In genomic region chr1:93001893-93002292, GRCh38 we compare ENCODE assay signal across 19 cellular contexts. TPM values are rescaled to one million over a fixed set of nuclear protein-coding genes. Genes with fewer than 3 reads are reported as not detected.
DNase-seq lines count a peak whose midpoint lies in the region; ATAC-seq, FAIRE-seq and TF ChIP-seq lines count a peak whose summit lies in the region.
"Had no signal": no experiment of that assay in that cellular context is flagged by ENCODE, and none has a peak within 500 bp of the region (broad histone marks: within the 10 kb centered on the region; RNA-seq: fewer than 3 reads in every experiment).

No MANE protein-coding gene starts in this region.

- H2BK5ac ChIP-seq in trophoblast cell (ENCODE audit: low read depth, low read length, poor library complexity), result peak overlapping the region; percentile 81

- no peak overlapping the region for H4K12ac ChIP-seq in trophoblast cell (ENCODE audit: low read depth, low read length)

- BruUV-seq in HCT116 (replicated peaks; lab: Mats Ljungman, UMichigan) (no TSS peak), K562 (replicated peaks; lab: Mats Ljungman, UMichigan) (no TSS peak)

- TF ChIP-seq CTCF in HCT116 (IDR thresholded peaks at IDR 0.05 in 2 of 3, conservative IDR thresholded peaks at IDR 0.05 in 1 of 3; ENCODE audit: borderline replicate concordance in 1 of 3, insufficient read depth in 1 of 3, low read depth in 2 of 3, low read length in 2 of 3), result no peak
- TF ChIP-seq CTCF in K562 (IDR thresholded peaks at IDR 0.05 in 2 of 3, conservative IDR thresholded peaks at IDR 0.05 in 1 of 3; ENCODE audit: insufficient read depth in 2 of 3, low read depth in 1 of 3, low read length in 3 of 3), result peak; percentile 35 to 46 (median 37); a peak in 3 of 6 replicates

- H3K27me3 ChIP-seq in HCT116 (ENCODE audit: insufficient read depth, low read length), result 0 out of 2 replicates have a peak, but pooled peaks cover 4% of the 10 kb centered on the region
- no peaks in the 10 kb centered on the region for H3K27me3 ChIP-seq in K562 (ENCODE audit: control insufficient read depth in 2 of 2, insufficient read depth in 2 of 2, low read length in 2 of 2)
- H3K27me3 ChIP-seq in trophoblast cell (ENCODE audit: insufficient read depth, low read length), result no peaks in the 10 kb centered on the region
- H3K27me3 ChIP-seq: BLaER1 treated with 17β-estradiol and CSF1 and Interleukin-3, amounts not matched to agents 10 nM and 100 nM had no signal

- peaks cover 4 to 11% of the 10 kb centered on the region in 2 experiments; a peak in 3 of 4 replicates for H3K4me1 ChIP-seq in HCT116 (ENCODE audit: control insufficient read depth in 1 of 2, insufficient read depth in 2 of 2, low read length in 2 of 2)
- no peaks in the 10 kb centered on the region for H3K4me1 ChIP-seq in K562 (replicated peaks in 1 of 2; ENCODE audit: control insufficient read depth in 2 of 2, insufficient read depth in 2 of 2, low read length in 2 of 2)
- H3K4me1 ChIP-seq in trophoblast cell (ENCODE audit: control insufficient read depth in 1 of 2, insufficient read depth in 2 of 2, low read length in 2 of 2), result peaks cover 6 to 11% of the 10 kb centered on the region in 2 experiments

- DNase-seq in HCT116 (ENCODE audit: low read depth, low spot score), result no peak
- DNase-seq in M059J (ENCODE audit: low read depth), result peak; percentile 41
- no peak for DNase-seq in K562 (ENCODE audit: extremely low read depth in 1 of 4, low spot score in 3 of 4)
- DNase-seq in trophoblast cell, result no peak
- no peak for DNase-seq in GM19239 (ENCODE audit: insufficient read length, low spot score)
- no peak for DNase-seq in RKO (ENCODE audit: low spot score)
- DNase-seq in kidney glomerular epithelial cell (lab: John Stamatoyannopoulos, UW), result no peak
- DNase-seq: Calu3; CD8-positive, alpha-beta T cell; DMS79; HFFc6; NCI-H1105; NCI-H2081; NCI-H446 treated with DMSO at 0.1 percent for 48 hours; NCI-H69; RPMI8226; SIG-M5 had no signal

- H2BK120ac ChIP-seq in trophoblast cell (ENCODE audit: insufficient read depth, low read length, poor library complexity), result peak overlapping the region; percentile 87

- RAD21 ChIA-PET in HCT116 (lab: Charles Lee; ENCODE audit: low non-redundant PET in 1 of 2, low total read pairs in 2 of 2, uncharacterized antibody in 2 of 2, unreplicated experiment in 2 of 2), result no interaction called here

- H4K20me1 ChIP-seq in HCT116 (ENCODE audit: insufficient read depth) (no peaks in the 10 kb centered on the region), K562 (replicated peaks; ENCODE audit: control insufficient read depth, insufficient read depth, low read length) (no peaks in the 10 kb centered on the region)
- H4K20me1 ChIP-seq: BLaER1 treated with 17β-estradiol and CSF1 and Interleukin-3, amounts not matched to agents 10 nM and 100 nM had no signal

- TF ChIP-seq EP300 in K562 (IDR thresholded peaks at IDR 0.05; ENCODE audit: low read length), result no peak

- H3K36me3 ChIP-seq in HCT116 (ENCODE audit: control insufficient read depth in 1 of 2, insufficient read depth in 2 of 2, low read length in 2 of 2), result no peaks in the 10 kb centered on the region
- H3K36me3 ChIP-seq in K562 (ENCODE audit: control insufficient read depth, insufficient read depth, low read length), result no peaks in the 10 kb centered on the region
- H3K36me3 ChIP-seq in trophoblast cell (ENCODE audit: control insufficient read depth in 1 of 2, insufficient read depth in 2 of 2, low read length in 2 of 2), result no peaks in the 10 kb centered on the region
- H3K36me3 ChIP-seq: BLaER1 treated with 17β-estradiol and CSF1 and Interleukin-3, amounts not matched to agents 10 nM and 100 nM had no signal

- H3K27ac ChIP-seq in HCT116 (ENCODE audit: low read depth, low read length) (no peak overlapping the region), K562 (ENCODE audit: extremely low read depth, low read depth, low read length) (no peak overlapping the region), trophoblast cell (ENCODE audit: low read depth, low read length) (peak overlapping the region; percentile 13)
- H3K27ac ChIP-seq: BLaER1 treated with 17β-estradiol and CSF1 and Interleukin-3, amounts not matched to agents 10 nM and 100 nM had no signal

- H3K4me2 ChIP-seq in HCT116 (ENCODE audit: low read length), result no peak overlapping the region
- H3K4me2 ChIP-seq in K562 (ENCODE audit: insufficient read depth, low read length), result no peak overlapping the region
- no peak overlapping the region for H3K4me2 ChIP-seq in trophoblast cell (ENCODE audit: low read length)

- no peak overlapping the region for H3K18ac ChIP-seq in trophoblast cell (ENCODE audit: low read length)

- peak; percentile 36; the same call in 1 of the 2 replicates for ATAC-seq in HCT116
- ATAC-seq in K562, result peak; percentile 70; the same call in 2 of the 3 replicates
- ATAC-seq: CD8-positive, alpha-beta T cell had no signal

- H3K4me3 ChIP-seq in HCT116 (replicated peaks in 1 of 2; ENCODE audit: low read depth in 1 of 2, low read length in 2 of 2), result no peak overlapping the region
- no peak overlapping the region for H3K4me3 ChIP-seq in K562
- H3K4me3 ChIP-seq in trophoblast cell (ENCODE audit: low read depth, low read length), result no peak overlapping the region
- H3K4me3 ChIP-seq: BLaER1 treated with 17β-estradiol and CSF1 and Interleukin-3, amounts not matched to agents 10 nM and 100 nM had no signal

- no peaks in the 10 kb centered on the region for H3K9me2 ChIP-seq in HCT116 (ENCODE audit: insufficient read depth)

- peak overlapping the region; percentile 92 for H2BK12ac ChIP-seq in trophoblast cell (ENCODE audit: low read length)

- H4K91ac ChIP-seq in trophoblast cell (ENCODE audit: low read depth, low read length), result peak overlapping the region; percentile 75

- intact Hi-C loops in HCT116 (cut with micrococcal nuclease) (no loop called here), K562 (cut with micrococcal nuclease) (no loop called here)

- H4K8ac ChIP-seq in trophoblast cell (ENCODE audit: low read depth, low read length), result peak overlapping the region; percentile 52

- no peaks in the 10 kb centered on the region for H3K79me2 ChIP-seq in HCT116 (ENCODE audit: insufficient read depth, low read length)
- H3K79me2 ChIP-seq in K562 (ENCODE audit: control insufficient read depth, insufficient read depth, low read length), result no peaks in the 10 kb centered on the region
- peaks cover 2% of the 10 kb centered on the region for H3K79me2 ChIP-seq in trophoblast cell (ENCODE audit: control insufficient read depth, insufficient read depth, low read length, poor library complexity)

- CTCF ChIA-PET in HCT116 (lab: Charles Lee), result interaction anchor here (2.1 kb wide), 1 partner anchor 143 kb away, joined by 13 read pairs; no protein-coding TSS in a partner anchor
- CTCF ChIA-PET in K562 (lab: Yijun Ruan, JAX; ENCODE audit: low intra/inter-chr PET ratio), result interaction anchor here (1.2 kb wide), 1 partner anchor 143 kb away, joined by 5 read pairs; no protein-coding TSS in a partner anchor

- TF ChIP-seq POLR2A in HCT116 (IDR thresholded peaks at IDR 0.05; ENCODE audit: borderline replicate concordance, extremely low read depth, insufficient read depth, insufficient read length), result no peak
- TF ChIP-seq POLR2A in K562 (conservative IDR thresholded peaks at IDR 0.05), result no peak

- in situ Hi-C loops in K562 (cut with MboI), result no loop called here

- H3K9me3 ChIP-seq in HCT116 (ENCODE audit: control insufficient read depth in 1 of 2, insufficient read depth in 1 of 2, low read depth in 1 of 2, low read length in 2 of 2) (no peaks in the 10 kb centered on the region), K562 (replicated peaks; ENCODE audit: control insufficient read depth, insufficient read depth, low read depth, low read length) (no peaks in the 10 kb centered on the region), trophoblast cell (ENCODE audit: insufficient read depth, low read depth, low read length) (no peaks in the 10 kb centered on the region)
- H3K9me3 ChIP-seq: BLaER1 treated with 17β-estradiol and CSF1 and Interleukin-3, amounts not matched to agents 10 nM and 100 nM had no signal

- H3K4ac ChIP-seq in trophoblast cell (ENCODE audit: low read depth, low read length), result no peak overlapping the region

- POLR2A ChIA-PET in HCT116 (lab: Charles Lee) (no interaction called here), K562 (lab: Yijun Ruan, JAX) (interaction anchor here (0.9 to 2.4 kb wide), 3 partner anchors 12 to 40 kb away, joined by 3 to 12 read pairs (median 3); no protein-coding TSS in a partner anchor)

- no peaks in the 10 kb centered on the region for H3K9me1 ChIP-seq in K562 (ENCODE audit: control insufficient read depth, insufficient read depth, low read length)

- no peak overlapping the region for H3K23ac ChIP-seq in trophoblast cell (ENCODE audit: low read length)

- H2AK5ac ChIP-seq in trophoblast cell (ENCODE audit: low read length), result peak overlapping the region; percentile 65

- FAIRE-seq in K562 (lab: Jason Lieb, UNC) (peak; percentile 66), GM19239 (lab: Jason Lieb, UNC) (no peak)
- FAIRE-seq: H54 had no signal

- H3K14ac ChIP-seq in trophoblast cell (ENCODE audit: low read length), result peak overlapping the region; percentile 73

- H3K9ac ChIP-seq in HCT116 (ENCODE audit: low read length) (no peak overlapping the region), K562 (ENCODE audit: insufficient read depth in 1 of 2, low read depth in 2 of 2, low read length in 2 of 2) (no peak overlapping the region), trophoblast cell (ENCODE audit: low read length) (no peak overlapping the region)
- H3K9ac ChIP-seq: BLaER1 treated with 17β-estradiol and CSF1 and Interleukin-3, amounts not matched to agents 10 nM and 100 nM had no signal

- H2AFZ ChIP-seq in HCT116 (ENCODE audit: low read depth, low read length, poor library complexity, severe bottlenecking) (no peak overlapping the region), K562 (ENCODE audit: low read depth, low read length) (no peak overlapping the region), trophoblast cell (ENCODE audit: insufficient read depth, low read length, poor library complexity) (peak overlapping the region; percentile 24)

- TF ChIP-seq RAD21 in HCT116 (IDR thresholded peaks at IDR 0.05; ENCODE audit: low read depth) (peak; percentile 17; the same call in 1 of the 2 replicates), K562 (CRISPR knock-in tag; conservative IDR thresholded peaks at IDR 0.05 in 1 of 2, IDR thresholded peaks at IDR 0.05 in 1 of 2) (peak in 1 of 2 experiments; percentile 60; a peak in 2 of 4 replicates)

- peaks cover 17% of the 10 kb centered on the region for H3K79me1 ChIP-seq in trophoblast cell (ENCODE audit: low read length)

RNA-seq across cellular contexts. Expression of gene DIPK1A, which starts 40.6 kb away (rescaled TPM):
- total RNA-seq in HCT116 (2021; ENCODE audit: unreplicated experiment) (4.3 TPM), K562 (2014; rRNA removed) (0.54 and 0.69 TPM in 2 replicates), K562 (2014; rRNA removed; fragmentation: Illumina TruSeq; extraction: Trizol) (1.3 and 1.9 TPM in 2 replicates), K562 (2015; rRNA removed; fragmentation: Illumina TruSeq; extraction: Trizol) (1.1 and 1.2 TPM in 2 replicates), K562 (2021) (1.3 TPM in 2 replicates)
- polyA plus RNA-seq in HCT116 (2012), result 2.7 and 3.0 TPM in 2 replicates
- 12.7 and 21.5 TPM in 2 replicates for total RNA-seq in M059J (2014; rRNA removed; shearing (Covaris generic))
- total RNA-seq in K562 (2011; cell fraction: chromatin; rRNA removed; ENCODE audit: low replicate concordance), result 2.0 and 4.2 TPM in 2 replicates
- total RNA-seq in K562 (2011; cell fraction: nucleolus; rRNA removed), result 1.5 and 1.7 TPM in 2 replicates
- total RNA-seq in K562 (2011; cell fraction: nucleoplasm; rRNA removed), result 3.3 and 4.8 TPM in 2 replicates
- polyA plus RNA-seq in K562 (2011; rRNA removed) (1.4 and 2.0 TPM in 2 replicates), K562 (2014; fragmentation: Illumina TruSeq; extraction: Trizol) (1.5 TPM in 2 replicates), K562 (2014; fragmentation: Nextera tagmentation; extraction: Ambion mirVana) (1 to 10 TPM; 2.4 to 2.5 TPM), K562 (2014; rRNA removed) (0.65 and 0.91 TPM in 2 replicates)
- 0.19 and 0.84 TPM in 2 replicates for polyA plus RNA-seq in K562 (2011; cell fraction: cytosol; rRNA removed)
- 0.51 TPM in 2 replicates for polyA plus RNA-seq in K562 (2011; cell fraction: nucleus; rRNA removed)
- 2.6 and 3.5 TPM in 2 replicates for polyA plus RNA-seq in K562 (2012)
- 2.1 and 2.7 TPM in 2 replicates for polyA minus RNA-seq in K562 (2011; rRNA and poly(A)+ RNA removed)
- polyA minus RNA-seq in K562 (2011; cell fraction: cytosol; rRNA and poly(A)+ RNA removed), result 0.73 and 0.76 TPM in 2 replicates
- polyA minus RNA-seq in K562 (2011; cell fraction: nucleus; rRNA and poly(A)+ RNA removed), result 0.56 and 0.67 TPM in 2 replicates
- 11.7 and 11.8 TPM in 2 replicates for polyA plus RNA-seq in trophoblast cell (2013)

Comparison
In these comparisons a context has a peak if more than half of its experiments do, and no peak if none do; other contexts are left out.
1. CTCF ChIP-seq: peak in K562 (3 of 3); none in HCT116 (0 of 3).
2. Of the 22 proteins assayed by ChIP-seq in both K562 and HCT116: peak only in K562: CTCF; only in HCT116: none; in both: none; in neither: 20; mixed calls (peak in some experiments, not most) for 1.